In genomic region chr1:168375901-168376300, GRCh38 we compare ENCODE assay signal across 9 cellular contexts.
"Had no signal": no experiment of that assay in that cellular context is flagged by ENCODE, and none has a peak within 500 bp of the region (broad histone marks: within the 10 kb centered on the region; RNA-seq: fewer than 3 reads in every experiment).

No MANE protein-coding gene starts in this region.

- DNase-seq: GM23248, GOT3, H7, HFFc6, IMR-90, KBM-7 had no signal

- H3K36me3 ChIP-seq: HAP-1 had no signal

- H3K4me1 ChIP-seq: HAP-1 had no signal

- ATAC-seq: HCT116 had no signal

- H3K27ac ChIP-seq: GM23248, HL-60 had no signal

- H2AFZ ChIP-seq: GM23248 had no signal

- H3K9me3 ChIP-seq: HAP-1 had no signal

- H3K9ac ChIP-seq: GM23248 had no signal

- H3K4me3 ChIP-seq: GM23248, HAP-1 had no signal
